Comparison of ENCODE assay signal across 25 cellular contexts in the genomic region with DNA sequence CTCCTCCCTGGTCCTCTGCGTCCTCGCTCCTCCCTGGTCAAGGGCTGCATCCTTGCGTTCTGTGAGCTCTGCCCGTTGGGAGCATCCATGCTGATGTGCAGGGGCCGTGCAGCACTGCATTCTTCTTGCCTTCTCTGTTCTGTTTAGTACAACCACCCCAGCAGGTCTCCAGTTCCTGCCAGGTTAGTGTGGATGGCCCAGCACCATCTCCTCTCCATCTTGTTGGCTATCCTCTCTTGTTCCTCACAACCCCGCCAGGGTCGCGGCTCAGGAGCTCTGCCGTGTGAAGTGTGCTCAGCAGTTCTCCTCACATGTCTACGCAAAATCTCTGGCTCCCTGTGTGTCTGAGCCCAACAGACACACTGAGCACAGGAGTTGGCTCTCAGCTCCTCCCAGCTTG.
"Had no signal": no experiment of that assay in that cellular context is flagged by ENCODE, and none has a peak within 500 bp of the region (broad histone marks: within the 10 kb centered on the region; RNA-seq: fewer than 3 reads in every experiment).

No MANE protein-coding gene starts in this region.

- H3K4me1 ChIP-seq: esophagus squamous epithelium, heart right ventricle, lower lobe of right lung, parathyroid adenoma, right lobe of liver, tibial nerve, vagina had no signal

- H3K4me3 Mint-ChIP-seq: effector memory CD8-positive, alpha-beta T cell; natural killer cell; stimulated activated naive B cell treated with anti-CD40 and anti-IgM and Interleukin-4, amounts not matched to agents 10 μg/mL and 1 μg/mL and 100 μg/mL, for 72 hours; stimulated activated naive CD8-positive, alpha-beta T cell treated with anti-CD3 and anti-CD28 coated beads, Interleukin-15, Interleukin-2, amounts not matched to agents 100 ng/mL and 50 ng/mL, for 24 hours had no signal

- H3K9me3 ChIP-seq: esophagus squamous epithelium, heart right ventricle, lower lobe of right lung, neutrophil, right lobe of liver, thoracic aorta, tibial nerve, vagina had no signal

- H3K36me3 Mint-ChIP-seq: natural killer cell had no signal

- H2AFZ ChIP-seq: parathyroid adenoma had no signal

- H3K27me3 ChIP-seq: esophagus squamous epithelium, heart right ventricle, neutrophil, right lobe of liver, tibial nerve, vagina had no signal

- H3K27ac ChIP-seq: esophagus squamous epithelium, heart right ventricle, lower lobe of right lung, neutrophil, parathyroid adenoma, right lobe of liver, thoracic aorta, tibial nerve, vagina had no signal

- H3K79me2 ChIP-seq: parathyroid adenoma had no signal

- H3K9ac ChIP-seq: parathyroid adenoma had no signal

- H3K4me3 ChIP-seq: esophagus squamous epithelium, heart right ventricle, lower lobe of right lung, right lobe of liver, thoracic aorta, tibial nerve, vagina had no signal

- H3K36me3 ChIP-seq: esophagus squamous epithelium, heart right ventricle, lower lobe of right lung, neutrophil, right lobe of liver, thoracic aorta, tibial nerve, vagina had no signal

- H3K4me1 Mint-ChIP-seq: natural killer cell; stimulated activated naive B cell treated with anti-CD40 and anti-IgM and Interleukin-4, amounts not matched to agents 10 μg/mL and 1 μg/mL and 100 μg/mL, for 72 hours had no signal

- H3K27me3 Mint-ChIP-seq: stimulated activated naive B cell treated with anti-CD40 and anti-IgM and Interleukin-4, amounts not matched to agents 10 μg/mL and 1 μg/mL and 100 μg/mL, for 72 hours; stimulated activated naive CD8-positive, alpha-beta T cell treated with anti-CD3 and anti-CD28 coated beads, Interleukin-15, Interleukin-2, amounts not matched to agents 100 ng/mL and 50 ng/mL, for 24 hours had no signal

- DNase-seq: cortex of kidney; effector memory CD8-positive, alpha-beta T cell; erythroblast; esophagus squamous epithelium; foreskin melanocyte; glutamatergic neuron; heart right ventricle; hippocampal formation; left ventricle myocardium superior; lower lobe of right lung; natural killer cell; right lobe of liver; small intestine; stimulated activated CD4-positive, alpha-beta T cell treated with anti-CD3 and anti-CD28 coated beads, Interleukin-15, amount 100 ng/mL, for 24 hours; stimulated activated CD4-positive, alpha-beta T cell treated with anti-CD3 and anti-CD28 coated beads, Interleukin-2, amount 100 ng/mL, for 48 hours; stimulated activated naive B cell treated with anti-CD40 and anti-IgM and Interleukin-4, amounts not matched to agents 10 μg/mL and 1 μg/mL and 100 μg/mL, for 72 hours had no signal

- H3K27ac Mint-ChIP-seq: effector memory CD8-positive, alpha-beta T cell; natural killer cell; progenitor cell of endocrine pancreas; stimulated activated naive B cell treated with anti-CD40 and anti-IgM and Interleukin-4, amounts not matched to agents 10 μg/mL and 1 μg/mL and 100 μg/mL, for 72 hours; stimulated activated naive CD8-positive, alpha-beta T cell treated with anti-CD3 and anti-CD28 coated beads, Interleukin-15, Interleukin-2, amounts not matched to agents 100 ng/mL and 50 ng/mL, for 24 hours had no signal

- H3K9me3 Mint-ChIP-seq: effector memory CD8-positive, alpha-beta T cell; natural killer cell; stimulated activated naive B cell treated with anti-CD40 and anti-IgM and Interleukin-4, amounts not matched to agents 10 μg/mL and 1 μg/mL and 100 μg/mL, for 72 hours; stimulated activated naive CD8-positive, alpha-beta T cell treated with anti-CD3 and anti-CD28 coated beads, Interleukin-15, Interleukin-2, amounts not matched to agents 100 ng/mL and 50 ng/mL, for 24 hours had no signal

- FAIRE-seq: endometrium, islet of Langerhans, small intestine had no signal
